10 cellular contexts compared by ENCODE assay signal in the genomic region with DNA sequence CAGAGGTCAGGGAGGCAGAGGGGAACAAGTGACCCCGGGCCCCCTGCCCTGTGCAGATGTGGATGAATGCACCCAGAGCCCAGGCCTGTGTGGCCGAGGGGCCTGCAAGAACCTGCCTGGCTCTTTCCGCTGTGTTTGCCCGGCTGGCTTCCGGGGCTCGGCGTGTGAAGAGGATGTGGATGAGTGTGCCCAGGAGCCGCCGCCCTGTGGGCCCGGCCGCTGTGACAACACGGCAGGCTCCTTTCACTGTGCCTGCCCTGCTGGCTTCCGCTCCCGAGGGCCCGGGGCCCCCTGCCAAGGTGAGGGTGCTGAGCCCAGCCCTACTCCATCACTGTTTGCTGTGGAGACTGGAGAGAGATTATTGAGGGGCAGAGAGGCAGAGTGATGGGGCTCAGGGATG. TPM values are rescaled to one million over a fixed set of nuclear protein-coding genes. Genes with fewer than 3 reads are reported as not detected.
DNase-seq lines count a peak whose midpoint lies in the region; ATAC-seq and TF ChIP-seq lines count a peak whose summit lies in the region.
"Had no signal": no experiment of that assay in that cellular context is flagged by ENCODE, and none has a peak within 500 bp of the region (broad histone marks: within the 10 kb centered on the region; RNA-seq: fewer than 3 reads in every experiment).

No MANE protein-coding gene starts in this region.

- H3K4me1 ChIP-seq in CD4-positive, CD25-positive, alpha-beta regulatory T cell (ENCODE audit: control insufficient read depth, insufficient read depth, low read length, poor library complexity, severe bottlenecking), result peaks cover 55% of the 10 kb centered on the region
- peaks cover 0 to 3% of the 10 kb centered on the region in 2 donors for H3K4me1 ChIP-seq in breast epithelium

- no peaks in the 10 kb centered on the region for H3K36me3 Mint-ChIP-seq in CD4-positive, CD25-positive, alpha-beta regulatory T cell
- peaks cover 0 to 3% (median 0%) of the 10 kb centered on the region in 3 donors for H3K36me3 Mint-ChIP-seq in naive thymus-derived CD8-positive, alpha-beta T cell
- H3K36me3 Mint-ChIP-seq in stimulated activated naive B cell treated with anti-CD40 and anti-IgM and Interleukin-4, amounts not matched to agents 10 μg/mL and 1 μg/mL and 100 μg/mL, for 72 hours, result peaks cover 4% of the 10 kb centered on the region in 2 donors

- intact Hi-C loops in breast epithelium (cut with DNase I; ENCODE audit: low total_unique reads), result no loop called here

- H3K4me3 Mint-ChIP-seq in CD4-positive, CD25-positive, alpha-beta regulatory T cell, result peak overlapping the region; percentile 53 to 88 (median 85)
- peak overlapping the region; percentile 36 to 89 (median 83) for H3K4me3 Mint-ChIP-seq in naive thymus-derived CD8-positive, alpha-beta T cell
- no peak overlapping the region for H3K4me3 Mint-ChIP-seq in stimulated activated naive B cell treated with anti-CD40 and anti-IgM and Interleukin-4, amounts not matched to agents 10 μg/mL and 1 μg/mL and 100 μg/mL, for 72 hours

- peak in 2 of 3 donors; percentile 32 to 49 for DNase-seq in CD4-positive, CD25-positive, alpha-beta regulatory T cell
- DNase-seq in NCI-H510A treated with DMSO at 0.1 percent for 48 hours (lab: John Stamatoyannopoulos, UW) (peak; percentile 56), breast epithelium (ENCODE audit: low spot score in 2 of 2) (no peak), DMS79 treated with DMSO at 0.1 percent for 48 hours (lab: John Stamatoyannopoulos, UW) (no peak)
- DNase-seq in naive thymus-derived CD8-positive, alpha-beta T cell, result no peak
- DNase-seq in stimulated activated naive B cell treated with anti-CD40 and anti-IgM and Interleukin-4, amounts not matched to agents 10 μg/mL and 1 μg/mL and 100 μg/mL, for 72 hours, result no peak
- DNase-seq: EL, NCI-H187 had no signal

- H3K27me3 ChIP-seq in CD4-positive, CD25-positive, alpha-beta regulatory T cell (ENCODE audit: control insufficient read depth, insufficient read depth, low read length), result no peaks in the 10 kb centered on the region
- H3K27me3 ChIP-seq in breast epithelium, result no peaks in the 10 kb centered on the region

- no peaks in the 10 kb centered on the region for H3K27me3 Mint-ChIP-seq in CD4-positive, CD25-positive, alpha-beta regulatory T cell
- H3K27me3 Mint-ChIP-seq in naive thymus-derived CD8-positive, alpha-beta T cell, result no peaks in the 10 kb centered on the region
- peaks cover 0 to 14% of the 10 kb centered on the region in 2 donors for H3K27me3 Mint-ChIP-seq in stimulated activated naive B cell treated with anti-CD40 and anti-IgM and Interleukin-4, amounts not matched to agents 10 μg/mL and 1 μg/mL and 100 μg/mL, for 72 hours

- POLR2A ChIA-PET in naive thymus-derived CD8-positive, alpha-beta T cell (lab: Charles Lee), result interaction anchor here (0.8 to 1.8 kb wide), 5 partner anchors 9 to 653 kb away, joined by 3 to 11 read pairs (median 6); a partner anchor contains a TSS

- ATAC-seq in CD4-positive, CD25-positive, alpha-beta regulatory T cell (ENCODE audit: low read depth in 2 of 2), result no peak
- ATAC-seq in naive thymus-derived CD8-positive, alpha-beta T cell, result no peak
- ATAC-seq in GM19452 (IDR thresholded peaks at IDR 0.05; ENCODE audit: unreplicated experiment) (no peak), GM21423 (IDR thresholded peaks at IDR 0.05; ENCODE audit: unreplicated experiment) (no peak)
- ATAC-seq in stimulated activated naive B cell treated with anti-CD40 and anti-IgM and Interleukin-4, amounts not matched to agents 10 μg/mL and 1 μg/mL and 100 μg/mL, for 72 hours (replicated peaks), result no peak

- TF ChIP-seq POLR2A in breast epithelium (IDR thresholded peaks at IDR 0.05), result no peak

- H3K27ac ChIP-seq in CD4-positive, CD25-positive, alpha-beta regulatory T cell (ENCODE audit: insufficient read depth, low read length, poor library complexity, severe bottlenecking), result peak overlapping the region; percentile 85
- peak overlapping the region; percentile 87 to 89 for H3K27ac ChIP-seq in breast epithelium

- no peak overlapping the region for H3K4me3 ChIP-seq in CD4-positive, CD25-positive, alpha-beta regulatory T cell (ENCODE audit: low read depth, low read length)
- H3K4me3 ChIP-seq in breast epithelium, result peak overlapping the region in 2 of 3 donors; percentile 60 to 71

- no peaks in the 10 kb centered on the region for H3K36me3 ChIP-seq in CD4-positive, CD25-positive, alpha-beta regulatory T cell (ENCODE audit: control insufficient read depth, insufficient read depth, low read length)
- H3K36me3 ChIP-seq in breast epithelium, result no peaks in the 10 kb centered on the region

- H3K4me1 Mint-ChIP-seq in CD4-positive, CD25-positive, alpha-beta regulatory T cell, result peaks cover 8 to 82% (median 29%) of the 10 kb centered on the region in 4 donors
- peaks cover 42 to 89% (median 68%) of the 10 kb centered on the region in 4 donors for H3K4me1 Mint-ChIP-seq in naive thymus-derived CD8-positive, alpha-beta T cell
- peaks cover 43 to 50% of the 10 kb centered on the region in 2 donors for H3K4me1 Mint-ChIP-seq in stimulated activated naive B cell treated with anti-CD40 and anti-IgM and Interleukin-4, amounts not matched to agents 10 μg/mL and 1 μg/mL and 100 μg/mL, for 72 hours

- no peaks in the 10 kb centered on the region for H3K9me3 ChIP-seq in CD4-positive, CD25-positive, alpha-beta regulatory T cell (ENCODE audit: control insufficient read depth in 2 of 2, low read length in 2 of 2)
- no peaks in the 10 kb centered on the region for H3K9me3 ChIP-seq in breast epithelium

- H3K9me3 Mint-ChIP-seq in CD4-positive, CD25-positive, alpha-beta regulatory T cell, result no peaks in the 10 kb centered on the region
- no peaks in the 10 kb centered on the region for H3K9me3 Mint-ChIP-seq in naive thymus-derived CD8-positive, alpha-beta T cell
- H3K9me3 Mint-ChIP-seq in stimulated activated naive B cell treated with anti-CD40 and anti-IgM and Interleukin-4, amounts not matched to agents 10 μg/mL and 1 μg/mL and 100 μg/mL, for 72 hours, result no peaks in the 10 kb centered on the region

- H3K27ac Mint-ChIP-seq in CD4-positive, CD25-positive, alpha-beta regulatory T cell, result peak overlapping the region; percentile 85 to 97 (median 93)
- peak overlapping the region; percentile 79 to 99 (median 93) for H3K27ac Mint-ChIP-seq in naive thymus-derived CD8-positive, alpha-beta T cell
- no peak overlapping the region for H3K27ac Mint-ChIP-seq in stimulated activated naive B cell treated with anti-CD40 and anti-IgM and Interleukin-4, amounts not matched to agents 10 μg/mL and 1 μg/mL and 100 μg/mL, for 72 hours

- no peak for TF ChIP-seq CTCF in breast epithelium (IDR thresholded peaks at IDR 0.05)

RNA-seq across cellular contexts. Expression of a gene that starts 9.9 kb away (rescaled TPM):
- 115 TPM for total RNA-seq in CD4-positive, CD25-positive, alpha-beta regulatory T cell
- 10 to 100 TPM; 20.7 to 32.0 (median 26.7) TPM for polyA plus RNA-seq in CD4-positive, CD25-positive, alpha-beta regulatory T cell
- total RNA-seq in breast epithelium, result 100 to 1,000 TPM in 1 of 3 donors, 10 to 100 TPM in 2; 52.7 to 130 (median 89.1) TPM
- total RNA-seq in naive thymus-derived CD8-positive, alpha-beta T cell, result 100 to 1,000 TPM in 1 of 2 experiments, 10 to 100 TPM in 1; 87.7 to 114 TPM
- 10 to 100 TPM; 13.4 to 27.4 (median 18.0) TPM for polyA plus RNA-seq in naive thymus-derived CD8-positive, alpha-beta T cell

RNA-seq across cellular contexts. Expression of a gene that starts 34.4 kb away (rescaled TPM):
- total RNA-seq in CD4-positive, CD25-positive, alpha-beta regulatory T cell, result 195 TPM
- polyA plus RNA-seq in CD4-positive, CD25-positive, alpha-beta regulatory T cell, result 100 to 1,000 TPM; 120 to 172 (median 151) TPM
- 10 to 100 TPM; 25.8 to 42.9 (median 34.1) TPM for total RNA-seq in breast epithelium
- 100 to 1,000 TPM; 116 to 122 TPM for total RNA-seq in naive thymus-derived CD8-positive, alpha-beta T cell
- polyA plus RNA-seq in naive thymus-derived CD8-positive, alpha-beta T cell, result 10 to 100 TPM; 85.3 to 98.9 (median 89.9) TPM

Comparison
In these comparisons a context has a peak if more than half of its experiments do, and no peak if none do; other contexts are left out.
1. DNase-seq: peak in CD4-positive, CD25-positive, alpha-beta regulatory T cell (2 of 3) and NCI-H510A treated with DMSO at 0.1 percent for 48 hours (single experiment); none in breast epithelium (0 of 2), naive thymus-derived CD8-positive, alpha-beta T cell (0 of 10), stimulated activated naive B cell treated with anti-CD40 and anti-IgM and Interleukin-4, amounts not matched to agents 10 μg/mL and 1 μg/mL and 100 μg/mL, for 72 hours (single experiment) and DMS79 treated with DMSO at 0.1 percent for 48 hours (single experiment).
2. H3K4me3 Mint-ChIP-seq: peak in CD4-positive, CD25-positive, alpha-beta regulatory T cell (4 of 4) and naive thymus-derived CD8-positive, alpha-beta T cell (10 of 10); none in stimulated activated naive B cell treated with anti-CD40 and anti-IgM and Interleukin-4, amounts not matched to agents 10 μg/mL and 1 μg/mL and 100 μg/mL, for 72 hours (0 of 2).